13 cellular contexts compared by ENCODE assay signal in the genomic region with DNA sequence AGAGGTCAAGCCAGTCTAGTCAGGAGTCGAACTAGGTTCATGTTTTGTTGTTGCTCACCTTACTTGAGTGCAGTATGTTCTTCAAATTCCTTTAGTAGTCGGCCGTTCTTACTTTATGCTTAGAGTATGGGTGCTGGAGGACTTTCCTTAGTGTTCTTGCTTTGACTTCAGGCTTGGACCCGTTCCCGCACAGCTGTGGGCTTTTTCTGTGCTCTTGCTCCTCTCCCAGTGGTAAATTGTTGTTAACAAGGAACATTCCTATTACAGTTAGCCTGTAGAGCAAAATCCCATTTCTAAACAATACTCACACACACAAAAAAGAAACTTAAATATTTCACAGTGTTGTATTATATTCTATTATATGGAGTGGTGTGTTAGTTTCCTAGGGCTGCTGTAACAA.
"Had no signal": no experiment of that assay in that cellular context is flagged by ENCODE, and none has a peak within 500 bp of the region (broad histone marks: within the 10 kb centered on the region; RNA-seq: fewer than 3 reads in every experiment).

No MANE protein-coding gene starts in this region.

- ATAC-seq: activated CD8-positive, alpha-beta T cell treated with anti-CD3 and anti-CD28 coated beads, Interleukin-2, amount 10 ng/mL, durations not matched to agents 7 days and 5 days; activated T-helper 17 cell treated with anti-CD3 and anti-CD28 coated beads, Interleukin-2, amount 50 U/mL, for 72 hours; esophagus mucosa; gastroesophageal sphincter; naive thymus-derived CD8-positive, alpha-beta T cell; right lobe of liver had no signal

- H3K9me3 ChIP-seq: gastroesophageal sphincter, neutrophil, right lobe of liver, suprapubic skin, upper lobe of left lung had no signal

- H3K27me3 ChIP-seq: gastroesophageal sphincter, neutrophil, right lobe of liver, suprapubic skin, upper lobe of left lung had no signal

- H3K27ac ChIP-seq: gastroesophageal sphincter, neutrophil, right lobe of liver, suprapubic skin, upper lobe of left lung had no signal

- H3K4me3 ChIP-seq: gastroesophageal sphincter, right lobe of liver, suprapubic skin, upper lobe of left lung had no signal

- H3K36me3 ChIP-seq: neutrophil, right lobe of liver, upper lobe of left lung had no signal

- DNase-seq: activated CD4-positive, alpha-beta T cell treated with anti-CD3 and anti-CD28 coated beads for 48 hours; activated CD8-positive, alpha-beta T cell treated with anti-CD3 and anti-CD28 coated beads, Interleukin-2, amount 10 ng/mL, durations not matched to agents 7 days and 5 days; activated naive CD4-positive, alpha-beta T cell treated with anti-CD3 and anti-CD28 coated beads for 36 hours; naive thymus-derived CD8-positive, alpha-beta T cell; right lobe of liver; stimulated activated CD4-positive, alpha-beta T cell treated with anti-CD3 and anti-CD28 coated beads, Interleukin-12 subunit alpha, Interleukin-12 subunit beta, amount 100 ng/mL, for 4 hours; stimulated activated naive CD4-positive, alpha-beta T cell; upper lobe of left lung had no signal

- H3K4me1 ChIP-seq: gastroesophageal sphincter, right lobe of liver, suprapubic skin, upper lobe of left lung had no signal
